23 cellular contexts compared by ENCODE assay signal in genomic region chr12:131048611-131048990, GRCh38.
"Had no signal": no experiment of that assay in that cellular context is flagged by ENCODE, and none has a peak within 500 bp of the region (broad histone marks: within the 10 kb centered on the region; RNA-seq: fewer than 3 reads in every experiment).

No MANE protein-coding gene starts in this region.

- ATAC-seq: activated T-helper 17 cell treated with anti-CD3 and anti-CD28 coated beads, Interleukin-2, amount 50 U/mL, for 72 hours; natural killer cell; right lobe of liver had no signal

- H3K9me3 Mint-ChIP-seq: activated T-cell treated with anti-CD3 and anti-CD28 coated beads, Interleukin-2, amount 50 U/mL, for 24 hours; activated T-helper 17 cell treated with anti-CD3 and anti-CD28 coated beads, Interleukin-2, amount 50 U/mL, for 72 hours; central memory CD8-positive, alpha-beta T cell; natural killer cell had no signal

- H3K4me1 Mint-ChIP-seq: activated T-helper 17 cell treated with anti-CD3 and anti-CD28 coated beads, Interleukin-2, amount 50 U/mL, for 72 hours; central memory CD8-positive, alpha-beta T cell; natural killer cell had no signal

- H3K27ac ChIP-seq: adrenal gland, colonic mucosa, pancreas, right lobe of liver had no signal

- H3K4me2 ChIP-seq: smooth muscle cell had no signal

- H3K27me3 ChIP-seq: adrenal gland, breast epithelium, colonic mucosa, dorsolateral prefrontal cortex, esophagus muscularis mucosa, pancreas, right lobe of liver had no signal

- DNase-seq: activated CD4-positive, alpha-beta T cell treated with anti-CD3 and anti-CD28 coated beads for 1 hour; activated CD4-positive, alpha-beta T cell treated with anti-CD3 and anti-CD28 coated beads, Interleukin-2, amount 50 U/mL, for 4 hours; activated CD8-positive, alpha-beta memory T cell treated with anti-CD3 and anti-CD28 coated beads for 24 hours; activated CD8-positive, alpha-beta memory T cell treated with anti-CD3 and anti-CD28 coated beads, Interleukin-2, amount 50 U/mL, for 4 hours; activated T-cell treated with anti-CD3 and anti-CD28 coated beads, Interleukin-2, amount 50 U/mL, for 24 hours; adrenal gland; colonic mucosa; islet precursor cell; midbrain; natural killer cell; stimulated activated CD4-positive, alpha-beta T cell treated with anti-CD3 and anti-CD28 coated beads, Interleukin-2, amount 100 ng/mL, for 48 hours; stimulated activated CD8-positive, alpha-beta memory T cell treated with anti-CD3 and anti-CD28 coated beads, Interleukin-4, amount 100 ng/mL, for 48 hours; stimulated activated naive CD4-positive, alpha-beta T cell; T-helper 9 cell had no signal

- H3K36me3 ChIP-seq: adrenal gland, breast epithelium, colonic mucosa, pancreas, right lobe of liver had no signal

- H3K36me3 Mint-ChIP-seq: activated naive CD8-positive, alpha-beta T cell; natural killer cell had no signal

- H3K9me3 ChIP-seq: adrenal gland, breast epithelium, colonic mucosa, esophagus muscularis mucosa, pancreas, right lobe of liver had no signal

- H3K4me1 ChIP-seq: adrenal gland, breast epithelium, colonic mucosa, pancreas, right lobe of liver had no signal

- H3K4me3 Mint-ChIP-seq: activated naive CD8-positive, alpha-beta T cell; activated T-cell treated with anti-CD3 and anti-CD28 coated beads, Interleukin-2, amount 50 U/mL, for 24 hours; activated T-helper 17 cell treated with anti-CD3 and anti-CD28 coated beads, Interleukin-2, amount 50 U/mL, for 72 hours; central memory CD8-positive, alpha-beta T cell; natural killer cell had no signal

- H3K4me3 ChIP-seq: adrenal gland, colonic mucosa, dorsolateral prefrontal cortex, esophagus muscularis mucosa, pancreas, right lobe of liver, smooth muscle cell had no signal

- H3K27ac Mint-ChIP-seq: activated naive CD8-positive, alpha-beta T cell; activated T-cell treated with anti-CD3 and anti-CD28 coated beads, Interleukin-2, amount 50 U/mL, for 24 hours; activated T-helper 17 cell treated with anti-CD3 and anti-CD28 coated beads, Interleukin-2, amount 50 U/mL, for 72 hours; natural killer cell had no signal
